ENCODE assay signal across 24 cellular contexts in genomic region chr22:43628253-43628649, GRCh38.
DNase-seq lines count a peak whose midpoint lies in the region; ATAC-seq and TF ChIP-seq lines count a peak whose summit lies in the region.
"Had no signal": no experiment of that assay in that cellular context is flagged by ENCODE, and none has a peak within 500 bp of the region (broad histone marks: within the 10 kb centered on the region; RNA-seq: fewer than 3 reads in every experiment).

No MANE protein-coding gene starts in this region.

- POLR2A ChIA-PET in HEK293 (lab: Yijun Ruan, JAX): no interaction called here
- POLR2A ChIA-PET in CD4-positive, alpha-beta T cell (lab: Charles Lee): no interaction called here

- intact Hi-C loops in Right ventricle myocardium inferior (cut with DNase I) (no loop called here), cardiac septum (cut with DNase I) (no loop called here), right cardiac atrium (cut with DNase I) (no loop called here)
- intact Hi-C loops in CD4-positive, alpha-beta T cell (cut with DNase I, micrococcal nuclease): no loop called here

- no peak overlapping the region for H3K27ac ChIP-seq in HEK293 (ENCODE audit: extremely low read depth, low read depth, low read length)
- no peak overlapping the region for H3K27ac ChIP-seq in right cardiac atrium (ENCODE audit: low read length)
- no peak overlapping the region for H3K27ac ChIP-seq in CD4-positive, alpha-beta T cell (ENCODE audit: low read depth, low read length)
- H3K27ac ChIP-seq: GM23248, PC-9 had no signal

- 54% methylated on average over 16 of the region's 16 CpGs for WGBS in right cardiac atrium

- no peaks in the 10 kb centered on the region for H3K27me3 Mint-ChIP-seq in progenitor cell of endocrine pancreas
- no peaks in the 10 kb centered on the region for H3K27me3 Mint-ChIP-seq in CD4-positive, alpha-beta T cell

- no peaks in the 10 kb centered on the region for H3K9me3 Mint-ChIP-seq in progenitor cell of endocrine pancreas (ENCODE audit: low read depth)
- H3K9me3 Mint-ChIP-seq in CD4-positive, alpha-beta T cell: no peaks in the 10 kb centered on the region

- H3K4me1 Mint-ChIP-seq in progenitor cell of endocrine pancreas (ENCODE audit: low read depth): no peaks in the 10 kb centered on the region
- H3K4me1 Mint-ChIP-seq in CD4-positive, alpha-beta T cell (ENCODE audit: low read depth): no peaks in the 10 kb centered on the region
- H3K4me1 Mint-ChIP-seq: CD14-positive monocyte had no signal

- no peaks in the 10 kb centered on the region for H3K36me3 ChIP-seq in HEK293 (ENCODE audit: control insufficient read depth in 2 of 2, insufficient read depth in 1 of 2, low read length in 2 of 2)
- H3K36me3 ChIP-seq: BE2C had no signal

- H3K27ac Mint-ChIP-seq in progenitor cell of endocrine pancreas: peak overlapping the region; percentile 77
- no peak overlapping the region for H3K27ac Mint-ChIP-seq in CD4-positive, alpha-beta T cell
- H3K27ac Mint-ChIP-seq: CD14-positive monocyte, HFFc6 had no signal

- H3K36me3 Mint-ChIP-seq in progenitor cell of endocrine pancreas (ENCODE audit: insufficient read depth): no peaks in the 10 kb centered on the region
- H3K36me3 Mint-ChIP-seq in CD4-positive, alpha-beta T cell (ENCODE audit: low read depth): no peaks in the 10 kb centered on the region
- H3K36me3 Mint-ChIP-seq: CD14-positive monocyte had no signal

- no peak overlapping the region for H3K4me3 Mint-ChIP-seq in progenitor cell of endocrine pancreas (ENCODE audit: low read depth)
- H3K4me3 Mint-ChIP-seq in CD4-positive, alpha-beta T cell: no peak overlapping the region
- H3K4me3 Mint-ChIP-seq: CD14-positive monocyte, HFFc6 had no signal

- no peaks in the 10 kb centered on the region for H3K9me3 ChIP-seq in HEK293 (ENCODE audit: control insufficient read depth, insufficient read depth, low read depth, low read length)
- H3K9me3 ChIP-seq in right cardiac atrium (ENCODE audit: control insufficient read depth, low read length): no peaks in the 10 kb centered on the region
- H3K9me3 ChIP-seq in CD4-positive, alpha-beta T cell (ENCODE audit: control insufficient read depth, low read length): no peaks in the 10 kb centered on the region
- H3K9me3 ChIP-seq: BE2C had no signal

- DNase-seq in Right ventricle myocardium inferior (ENCODE audit: missing footprints) (no peak), cardiac septum (ENCODE audit: low spot score) (no peak), right cardiac atrium (peak; percentile 65 to 87 (median 86)), progenitor cell of endocrine pancreas (ENCODE audit: low spot score, unreplicated experiment) (no peak)
- no peak for DNase-seq in CD4-positive, alpha-beta T cell
- DNase-seq: 8988T, ACHN, BE2C, Calu3, DND-41, GM23248, HFFc6, NCI-H1048, NCI-H1417, NCI-H1694, NCI-H2029 treated with DMSO at 0.1 percent for 48 hours, NCI-H446 treated with DMSO at 0.1 percent for 48 hours, NCI-H526 treated with DMSO at 0.1 percent for 48 hours, PC-9, SHP77 had no signal

- H3K4me1 ChIP-seq in HEK293 (ENCODE audit: control insufficient read depth, insufficient read depth, low read length) (no peaks in the 10 kb centered on the region), right cardiac atrium (ENCODE audit: control insufficient read depth, insufficient read depth, low read length) (no peaks in the 10 kb centered on the region)
- H3K4me1 ChIP-seq: BE2C had no signal

- H3K27me3 ChIP-seq in right cardiac atrium (ENCODE audit: control insufficient read depth, insufficient read depth): no peaks in the 10 kb centered on the region
- H3K27me3 ChIP-seq in CD4-positive, alpha-beta T cell (ENCODE audit: control insufficient read depth, insufficient read depth, low read length): no peaks in the 10 kb centered on the region
- H3K27me3 ChIP-seq: BE2C had no signal

- TF ChIP-seq CTCF in HEK293 (tag by site-specific recombination; IDR thresholded peaks at IDR 0.05) (no peak), progenitor cell of endocrine pancreas (IDR thresholded peaks at IDR 0.05; ENCODE audit: unreplicated experiment) (no peak)
- TF ChIP-seq CTCF in CD4-positive, alpha-beta T cell (IDR thresholded peaks at IDR 0.05): no peak

- H3K4me3 ChIP-seq in HEK293 (ENCODE audit: low read depth, low read length): no peak overlapping the region
- no peak overlapping the region for H3K4me3 ChIP-seq in right cardiac atrium (ENCODE audit: low read length)
- H3K4me3 ChIP-seq: GM23248, PC-9 had no signal

- ATAC-seq in Right ventricle myocardium inferior: peak; percentile 72
- peak; percentile 77 to 87 for ATAC-seq in right cardiac atrium
- ATAC-seq in HG02852 (IDR thresholded peaks at IDR 0.05; ENCODE audit: unreplicated experiment): no peak
- no peak for ATAC-seq in HG02610 (IDR thresholded peaks at IDR 0.05; ENCODE audit: unreplicated experiment)
- ATAC-seq in CD4-positive, alpha-beta T cell (ENCODE audit: poor library complexity): no peak

- CTCF ChIA-PET in HEK293 (lab: Yijun Ruan, JAX): interaction anchor here (0.5 kb wide), 1 partner anchor 143 kb away, joined by 3 read pairs; no protein-coding TSS in a partner anchor
- CTCF ChIA-PET in CD4-positive, alpha-beta T cell (lab: Charles Lee): no interaction called here

TF ChIP-seq in HEK293, 187 proteins besides CTCF, POLR2A, EP300 and RAD21:
- TF ChIP-seq ZNF404 (tag by site-specific recombination; IDR thresholded peaks at IDR 0.05) (no peak), ZNF175 (tag by site-specific recombination; IDR thresholded peaks at IDR 0.05) (no peak), PRDM6 (tag by site-specific recombination; IDR thresholded peaks at IDR 0.05) (no peak), ZFHX2 (tag by site-specific recombination; conservative IDR thresholded peaks at IDR 0.05) (peak; percentile 29; the same call in 1 of the 2 replicates), EGR2 (tag by site-specific recombination; IDR thresholded peaks at IDR 0.05; ENCODE audit: low read depth) (peak; percentile 40; the same call in 1 of the 2 replicates)

Comparison
In these comparisons a context has a peak if more than half of its experiments do, and no peak if none do; other contexts are left out.
1. DNase-seq: peak in right cardiac atrium (3 of 3); none in Right ventricle myocardium inferior (single experiment), cardiac septum (single experiment), progenitor cell of endocrine pancreas (single experiment) and CD4-positive, alpha-beta T cell (0 of 10).
2. ATAC-seq: peak in Right ventricle myocardium inferior (single experiment) and right cardiac atrium (2 of 2); none in HG02852 (single experiment), HG02610 (single experiment) and CD4-positive, alpha-beta T cell (single experiment).